1 cellular context compared by ENCODE assay signal in the genomic region with DNA sequence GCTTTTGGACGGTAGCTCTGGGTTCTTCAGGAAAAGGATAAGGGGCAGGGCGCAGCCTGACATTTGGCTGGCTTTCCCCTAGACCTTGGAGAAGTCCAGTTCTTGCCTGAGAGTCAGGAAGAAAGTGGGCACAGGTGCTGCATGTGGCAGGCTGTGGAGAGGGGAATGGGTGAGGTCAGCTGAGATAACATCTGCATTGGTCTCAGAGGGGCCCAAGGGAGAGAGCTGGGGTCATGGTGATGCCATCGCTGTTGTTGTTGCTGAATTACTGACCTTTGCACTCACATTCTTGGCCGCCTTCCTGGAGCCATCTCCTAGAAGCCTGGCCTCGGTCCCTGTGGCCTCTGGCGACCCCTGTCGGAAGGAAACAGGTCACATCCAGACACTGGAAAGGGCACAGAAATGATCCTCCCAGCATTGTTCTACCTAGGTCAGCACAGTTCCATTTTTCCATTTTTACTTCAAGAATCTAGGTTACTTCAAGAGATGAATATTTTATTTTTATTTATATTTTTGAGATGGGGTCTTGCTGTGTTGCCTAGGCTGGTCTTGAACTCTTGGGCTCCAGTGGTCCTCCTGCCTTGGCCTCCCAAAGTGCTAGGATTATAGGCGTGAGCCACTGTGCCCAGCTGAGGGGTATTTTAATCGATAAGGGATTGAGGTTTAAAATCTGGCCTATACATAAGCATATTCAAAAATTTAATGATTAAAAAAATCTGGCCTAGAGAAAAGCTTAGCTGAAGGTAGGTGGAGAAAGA.
A peak's percentile ranks its signal among the peaks of the same experiment; 100 is the strongest.
TF ChIP-seq lines count a peak whose summit lies in the region.

No MANE protein-coding gene starts in this region.

TF ChIP-seq in GM23338, 12 proteins besides CTCF, POLR2A, EP300 and RAD21 (continued from another document):
- TF ChIP-seq ZNF462 (CRISPR knock-in tag; IDR thresholded peaks at IDR 0.05), result peak; percentile 84
